8 cellular contexts compared by ENCODE assay signal in the genomic region with DNA sequence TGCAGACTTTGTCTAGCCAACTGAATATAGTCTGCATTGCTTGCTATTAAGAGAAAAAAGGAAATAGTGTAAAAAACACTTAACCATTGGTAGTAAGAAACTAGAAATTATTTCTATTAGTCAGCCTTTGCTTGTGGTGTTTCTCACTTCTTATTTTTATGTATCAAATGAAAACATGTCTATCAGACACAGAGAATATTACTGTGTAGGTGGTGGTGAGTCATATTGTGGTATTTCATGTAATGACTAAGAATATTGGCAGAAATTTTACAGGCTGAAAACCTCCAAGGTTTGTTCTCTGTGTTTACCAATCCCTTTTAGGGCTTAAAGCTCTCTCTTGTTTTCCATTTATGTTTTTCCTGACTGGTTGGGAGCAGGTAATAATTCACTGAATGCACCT.
DNase-seq lines count a peak whose midpoint lies in the region; ATAC-seq and TF ChIP-seq lines count a peak whose summit lies in the region.

No MANE protein-coding gene starts in this region.

- H3K79me2 ChIP-seq in MM.1S (ENCODE audit: low read length) = no peaks in the 10 kb centered on the region

- H3K4me3 ChIP-seq in A673 (ENCODE audit: low read depth, low read length, poor library complexity, severe bottlenecking) = no peak overlapping the region
- no peak overlapping the region for H3K4me3 ChIP-seq in SJCRH30
- H3K4me3 ChIP-seq in fibroblast of villous mesenchyme (ENCODE audit: low read depth, low read length) = no peak overlapping the region
- no peak overlapping the region for H3K4me3 ChIP-seq in thyroid gland (replicated peaks in 1 of 3)
- H3K4me3 ChIP-seq in MM.1S (ENCODE audit: low read length) = no peak overlapping the region

- peak overlapping the region; percentile 57 for H3K27ac ChIP-seq in A673 (ENCODE audit: low read depth, low read length, poor library complexity, severe bottlenecking)
- H3K27ac ChIP-seq in SJCRH30 = peak overlapping the region; percentile 41
- H3K27ac ChIP-seq in thyroid gland = peak overlapping the region in 2 of 3 donors; percentile 1 to 30
- H3K27ac ChIP-seq in MM.1S (ENCODE audit: low read length) = no peak overlapping the region

- intact Hi-C loops in A673 (cut with micrococcal nuclease; ENCODE audit: unreplicated experiment) = no loop called here
- intact Hi-C loops in thyroid gland (cut with DNase I) = no loop called here

- no peak overlapping the region for H3K4me2 ChIP-seq in MM.1S (ENCODE audit: low read depth, low read length)

- H3K9me2 ChIP-seq in MM.1S (replicated peaks; ENCODE audit: insufficient read depth, low read length) = no peaks in the 10 kb centered on the region

- no peak overlapping the region for H2AFZ ChIP-seq in MM.1S (ENCODE audit: low read length)

- no TSS peak for BruUV-seq in A673 (replicated peaks; lab: Mats Ljungman, UMichigan)

- no peaks in the 10 kb centered on the region for H3F3A ChIP-seq in MM.1S (ENCODE audit: insufficient read depth, low read length)

- no peak overlapping the region for H3K9ac ChIP-seq in MM.1S (ENCODE audit: low read length)

- H3K27me3 ChIP-seq in A673 (replicated peaks; ENCODE audit: insufficient read depth, low read depth, low read length, poor library complexity) = no peaks in the 10 kb centered on the region
- no peaks in the 10 kb centered on the region for H3K27me3 ChIP-seq in SJCRH30
- H3K27me3 ChIP-seq in thyroid gland = no peaks in the 10 kb centered on the region
- H3K27me3 ChIP-seq in MM.1S (replicated peaks; ENCODE audit: insufficient read depth, low read length) = no peaks in the 10 kb centered on the region

- H3K36me3 ChIP-seq in A673 (ENCODE audit: insufficient read depth, low read length, poor library complexity, severe bottlenecking) (no peaks in the 10 kb centered on the region), SJCRH30 (no peaks in the 10 kb centered on the region), thyroid gland (no peaks in the 10 kb centered on the region), MM.1S (replicated peaks; ENCODE audit: insufficient read depth, low read length) (no peaks in the 10 kb centered on the region)

- H3K9me3 ChIP-seq in A673 (ENCODE audit: low read depth, low read length, poor library complexity, severe bottlenecking) (no peaks in the 10 kb centered on the region), SJCRH30 (replicated peaks) (no peaks in the 10 kb centered on the region), thyroid gland (no peaks in the 10 kb centered on the region), MM.1S (replicated peaks; ENCODE audit: insufficient read depth, low read length) (no peaks in the 10 kb centered on the region)

- peak; percentile 43 for DNase-seq in A673 (ENCODE audit: low spot score)
- peak in 1 of 2 experiments; percentile 22 for DNase-seq in SJCRH30
- DNase-seq in fibroblast of villous mesenchyme (ENCODE audit: low read depth) = peak; percentile 82
- no peak for DNase-seq in thyroid gland
- DNase-seq in cortex of kidney (lab: John Stamatoyannopoulos, UW) = no peak
- no peak for DNase-seq in MM.1S

- H3K4me1 ChIP-seq in A673 (ENCODE audit: insufficient read depth, low read length, poor library complexity, severe bottlenecking) = peaks cover 39% of the 10 kb centered on the region
- H3K4me1 ChIP-seq in SJCRH30 = peaks cover 39% of the 10 kb centered on the region
- peaks cover 18 to 21% of the 10 kb centered on the region in 2 donors for H3K4me1 ChIP-seq in thyroid gland
- no peaks in the 10 kb centered on the region for H3K4me1 ChIP-seq in MM.1S (ENCODE audit: low read length)

- no peaks in the 10 kb centered on the region for H4K20me1 ChIP-seq in MM.1S (ENCODE audit: insufficient read depth, low read length)

- POLR2A ChIA-PET in A673 (lab: Charles Lee; ENCODE audit: low non-redundant PET) = no interaction called here

- TF ChIP-seq POLR2A in thyroid gland (IDR thresholded peaks at IDR 0.05) = no peak

- peak; percentile 93 for ATAC-seq in GM18873 (IDR thresholded peaks at IDR 0.05; ENCODE audit: low FRiP score, unreplicated experiment)
- peak; percentile 88 for ATAC-seq in HG03064 (IDR thresholded peaks at IDR 0.05; ENCODE audit: low read depth, unreplicated experiment)

- CTCF ChIA-PET in A673 (lab: Charles Lee) = no interaction called here

- TF ChIP-seq CTCF in A673 (conservative IDR thresholded peaks at IDR 0.05; ENCODE audit: low read depth, low read length) (no peak), fibroblast of villous mesenchyme (IDR thresholded peaks at IDR 0.05; ENCODE audit: insufficient read depth, low read depth, low read length) (no peak), thyroid gland (IDR thresholded peaks at IDR 0.05) (no peak), MM.1S (IDR thresholded peaks at IDR 0.05; ENCODE audit: low read length) (no peak)

Comparison
In these comparisons a context has a peak if more than half of its experiments do, and no peak if none do; other contexts are left out.
1. DNase-seq: peak in A673 (single experiment) and fibroblast of villous mesenchyme (single experiment); none in thyroid gland (0 of 2), cortex of kidney (single experiment) and MM.1S (single experiment).